1 cellular context compared by ENCODE assay signal in the genomic region with DNA sequence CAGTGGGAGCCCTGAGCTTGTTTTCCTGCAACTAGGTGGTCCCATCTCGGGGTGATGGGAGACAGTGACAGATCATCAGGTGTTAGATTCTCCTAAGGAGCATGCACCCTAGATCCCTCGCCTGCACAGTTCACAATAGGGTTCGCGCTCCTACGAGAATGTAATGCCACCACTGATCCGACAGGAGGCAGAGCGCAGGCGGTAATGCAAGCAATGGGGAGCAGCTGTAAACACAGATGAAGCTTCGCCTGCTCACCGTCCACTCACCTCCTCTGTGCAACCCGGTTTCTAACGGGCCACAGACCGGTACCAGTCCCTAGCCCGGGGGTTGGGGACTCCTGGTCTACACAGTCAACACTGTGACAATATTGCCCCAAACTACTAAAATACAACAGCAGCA.
TF ChIP-seq lines count a peak whose summit lies in the region.

No MANE protein-coding gene starts in this region.

TF ChIP-seq in K562, 482 proteins besides CTCF, POLR2A, EP300 and RAD21:
- TF ChIP-seq CBFB (CRISPR knock-in tag; IDR thresholded peaks at IDR 0.05) (no peak), SMC3 (conservative IDR thresholded peaks at IDR 0.05; ENCODE audit: insufficient read depth, low read depth, low read length) (0 out of 2 replicates have a peak, but pooled peaks have one; percentile 18), FOXK2 (conservative IDR thresholded peaks at IDR 0.05 in 1 of 2, IDR thresholded peaks at IDR 0.05 in 1 of 2; ENCODE audit: low read depth in 2 of 2) (0 out of 4 replicates have a peak, but pooled peaks of 1 of the 2 experiments have one; percentile 33)
- TF ChIP-seq, protein P1, sequence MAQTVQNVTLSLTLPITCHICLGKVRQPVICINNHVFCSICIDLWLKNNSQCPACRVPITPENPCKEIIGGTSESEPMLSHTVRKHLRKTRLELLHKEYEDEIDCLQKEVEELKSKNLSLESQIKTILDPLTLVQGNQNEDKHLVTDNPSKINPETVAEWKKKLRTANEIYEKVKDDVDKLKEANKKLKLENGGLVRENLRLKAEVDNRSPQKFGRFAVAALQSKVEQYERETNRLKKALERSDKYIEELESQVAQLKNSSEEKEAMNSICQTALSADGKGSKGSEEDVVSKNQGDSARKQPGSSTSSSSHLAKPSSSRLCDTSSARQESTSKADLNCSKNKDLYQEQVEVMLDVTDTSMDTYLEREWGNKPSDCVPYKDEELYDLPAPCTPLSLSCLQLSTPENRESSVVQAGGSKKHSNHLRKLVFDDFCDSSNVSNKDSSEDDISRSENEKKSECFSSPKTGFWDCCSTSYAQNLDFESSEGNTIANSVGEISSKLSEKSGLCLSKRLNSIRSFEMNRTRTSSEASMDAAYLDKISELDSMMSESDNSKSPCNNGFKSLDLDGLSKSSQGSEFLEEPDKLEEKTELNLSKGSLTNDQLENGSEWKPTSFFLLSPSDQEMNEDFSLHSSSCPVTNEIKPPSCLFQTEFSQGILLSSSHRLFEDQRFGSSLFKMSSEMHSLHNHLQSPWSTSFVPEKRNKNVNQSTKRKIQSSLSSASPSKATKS (CRISPR knock-in tag; IDR thresholded peaks at IDR 0.05), result no peak
- TF ChIP-seq, protein P2, sequence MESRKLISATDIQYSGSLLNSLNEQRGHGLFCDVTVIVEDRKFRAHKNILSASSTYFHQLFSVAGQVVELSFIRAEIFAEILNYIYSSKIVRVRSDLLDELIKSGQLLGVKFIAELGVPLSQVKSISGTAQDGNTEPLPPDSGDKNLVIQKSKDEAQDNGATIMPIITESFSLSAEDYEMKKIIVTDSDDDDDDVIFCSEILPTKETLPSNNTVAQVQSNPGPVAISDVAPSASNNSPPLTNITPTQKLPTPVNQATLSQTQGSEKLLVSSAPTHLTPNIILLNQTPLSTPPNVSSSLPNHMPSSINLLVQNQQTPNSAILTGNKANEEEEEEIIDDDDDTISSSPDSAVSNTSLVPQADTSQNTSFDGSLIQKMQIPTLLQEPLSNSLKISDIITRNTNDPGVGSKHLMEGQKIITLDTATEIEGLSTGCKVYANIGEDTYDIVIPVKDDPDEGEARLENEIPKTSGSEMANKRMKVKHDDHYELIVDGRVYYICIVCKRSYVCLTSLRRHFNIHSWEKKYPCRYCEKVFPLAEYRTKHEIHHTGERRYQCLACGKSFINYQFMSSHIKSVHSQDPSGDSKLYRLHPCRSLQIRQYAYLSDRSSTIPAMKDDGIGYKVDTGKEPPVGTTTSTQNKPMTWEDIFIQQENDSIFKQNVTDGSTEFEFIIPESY (CRISPR knock-in tag; IDR thresholded peaks at IDR 0.05), result peak; percentile 98
- TF ChIP-seq, protein P3, sequence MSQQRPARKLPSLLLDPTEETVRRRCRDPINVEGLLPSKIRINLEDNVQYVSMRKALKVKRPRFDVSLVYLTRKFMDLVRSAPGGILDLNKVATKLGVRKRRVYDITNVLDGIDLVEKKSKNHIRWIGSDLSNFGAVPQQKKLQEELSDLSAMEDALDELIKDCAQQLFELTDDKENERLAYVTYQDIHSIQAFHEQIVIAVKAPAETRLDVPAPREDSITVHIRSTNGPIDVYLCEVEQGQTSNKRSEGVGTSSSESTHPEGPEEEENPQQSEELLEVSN (IDR thresholded peaks at IDR 0.05; ENCODE audit: borderline replicate concordance in 1 of 2, extremely low read depth in 1 of 2, insufficient read depth in 1 of 2, insufficient read length in 1 of 2, low read depth in 1 of 2, low read length in 1 of 2, poor library complexity in 1 of 2, severe bottlenecking in 1 of 2), result peak in 1 of 2 experiments; percentile 27
